Comparison of ENCODE assay signal across 2 cellular contexts in genomic region chr19:5314012-5314906, GRCh38.
A peak's percentile ranks its signal among the peaks of the same experiment; 100 is the strongest.
TF ChIP-seq lines count a peak whose summit lies in the region.

No MANE protein-coding gene starts in this region.

TF ChIP-seq in IMR-90, 13 proteins besides CTCF, POLR2A, EP300 and RAD21:
- TF ChIP-seq BHLHE40 (IDR thresholded peaks at IDR 0.05; ENCODE audit: low read depth, low read length), result no peak
- TF ChIP-seq RCOR1 (IDR thresholded peaks at IDR 0.05; ENCODE audit: insufficient replicate concordance, low read length), result no peak
- TF ChIP-seq, protein P1, sequence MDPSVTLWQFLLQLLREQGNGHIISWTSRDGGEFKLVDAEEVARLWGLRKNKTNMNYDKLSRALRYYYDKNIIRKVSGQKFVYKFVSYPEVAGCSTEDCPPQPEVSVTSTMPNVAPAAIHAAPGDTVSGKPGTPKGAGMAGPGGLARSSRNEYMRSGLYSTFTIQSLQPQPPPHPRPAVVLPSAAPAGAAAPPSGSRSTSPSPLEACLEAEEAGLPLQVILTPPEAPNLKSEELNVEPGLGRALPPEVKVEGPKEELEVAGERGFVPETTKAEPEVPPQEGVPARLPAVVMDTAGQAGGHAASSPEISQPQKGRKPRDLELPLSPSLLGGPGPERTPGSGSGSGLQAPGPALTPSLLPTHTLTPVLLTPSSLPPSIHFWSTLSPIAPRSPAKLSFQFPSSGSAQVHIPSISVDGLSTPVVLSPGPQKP (IDR thresholded peaks at IDR 0.05; ENCODE audit: borderline replicate concordance, low read depth, low read length), result no peak
- TF ChIP-seq FOS (IDR thresholded peaks at IDR 0.05; ENCODE audit: low read depth, low read length), result no peak
- no peak for TF ChIP-seq RFX5 (IDR thresholded peaks at IDR 0.05; ENCODE audit: low read depth, low read length)
- TF ChIP-seq, protein P2, sequence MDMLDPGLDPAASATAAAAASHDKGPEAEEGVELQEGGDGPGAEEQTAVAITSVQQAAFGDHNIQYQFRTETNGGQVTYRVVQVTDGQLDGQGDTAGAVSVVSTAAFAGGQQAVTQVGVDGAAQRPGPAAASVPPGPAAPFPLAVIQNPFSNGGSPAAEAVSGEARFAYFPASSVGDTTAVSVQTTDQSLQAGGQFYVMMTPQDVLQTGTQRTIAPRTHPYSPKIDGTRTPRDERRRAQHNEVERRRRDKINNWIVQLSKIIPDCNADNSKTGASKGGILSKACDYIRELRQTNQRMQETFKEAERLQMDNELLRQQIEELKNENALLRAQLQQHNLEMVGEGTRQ (IDR thresholded peaks at IDR 0.05; ENCODE audit: low read depth, low read length), result no peak
- no peak for TF ChIP-seq SMC3 (IDR thresholded peaks at IDR 0.05; ENCODE audit: low read depth, low read length)
- no peak for TF ChIP-seq MAZ (IDR thresholded peaks at IDR 0.05; ENCODE audit: borderline replicate concordance, low read depth, low read length)
- no peak for TF ChIP-seq CEBPB (IDR thresholded peaks at IDR 0.05; ENCODE audit: low read depth, low read length)
- TF ChIP-seq CHD1 (IDR thresholded peaks at IDR 0.05; ENCODE audit: low read depth, low read length), result no peak
- no peak for TF ChIP-seq MAFK (IDR thresholded peaks at IDR 0.05; ENCODE audit: low read depth, low read length)
- TF ChIP-seq MXI1 (IDR thresholded peaks at IDR 0.05; ENCODE audit: borderline replicate concordance, low read depth, low read length), result no peak
- TF ChIP-seq NFE2L2 (IDR thresholded peaks at IDR 0.05; ENCODE audit: low read depth, low read length), result no peak

TF ChIP-seq in K562, 482 proteins besides CTCF, POLR2A, EP300 and RAD21:
- TF ChIP-seq RCOR1 (IDR thresholded peaks at IDR 0.05; ENCODE audit: borderline replicate concordance in 1 of 2, low read depth in 2 of 2, low read length in 2 of 2) (peak in 1 of 2 experiments; percentile 7; a peak in 1 of 4 replicates), FOSL1 (tag; conservative IDR thresholded peaks at IDR 0.05) (peak; percentile 37; the same call in 1 of the 2 replicates), MAFK (IDR thresholded peaks at IDR 0.05; ENCODE audit: low read length) (peak; percentile 44; the same call in 1 of the 2 replicates), HNRNPLL (IDR thresholded peaks at IDR 0.05; ENCODE audit: low read depth, low read length, poor library complexity, severe bottlenecking) (no peak), JUND (IDR thresholded peaks at IDR 0.05; ENCODE audit: borderline replicate concordance, low read depth, low read length) (peak; percentile 63), JUND (tag; IDR thresholded peaks at IDR 0.05; ENCODE audit: borderline replicate concordance, low read depth, low read length) (no peak; the same call in 2 of the 3 replicates), KDM1A (IDR thresholded peaks at IDR 0.05) (peak; percentile 80 to 87; a peak in 3 of 4 replicates), JUN (IDR thresholded peaks at IDR 0.05; ENCODE audit: borderline replicate concordance, low read depth, low read length) (peak; percentile 55; the same call in 1 of the 2 replicates), JUN (CRISPR knock-in tag; IDR thresholded peaks at IDR 0.05; ENCODE audit: borderline replicate concordance) (no peak), NR2C1 (IDR thresholded peaks at IDR 0.05) (0 out of 2 replicates have a peak, but pooled peaks have one; percentile 37), NR2C1 (tag; IDR thresholded peaks at IDR 0.05) (peak; percentile 49), BACH1 (tag; IDR thresholded peaks at IDR 0.05) (no peak), ZNF121 (CRISPR knock-in tag; conservative IDR thresholded peaks at IDR 0.05) (peak; percentile 92), RBM25 (IDR thresholded peaks at IDR 0.05; ENCODE audit: low read depth, low read length, severe bottlenecking) (peak; percentile 37), EP400 (IDR thresholded peaks at IDR 0.05) (no peak), FOXJ2 (tag; IDR thresholded peaks at IDR 0.05) (no peak)
- TF ChIP-seq, protein P3, sequence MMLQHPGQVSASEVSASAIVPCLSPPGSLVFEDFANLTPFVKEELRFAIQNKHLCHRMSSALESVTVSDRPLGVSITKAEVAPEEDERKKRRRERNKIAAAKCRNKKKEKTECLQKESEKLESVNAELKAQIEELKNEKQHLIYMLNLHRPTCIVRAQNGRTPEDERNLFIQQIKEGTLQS (IDR thresholded peaks at IDR 0.05), result peak; percentile 50
- TF ChIP-seq, protein P3 (CRISPR knock-in tag; conservative IDR thresholded peaks at IDR 0.05), result no peak
TF ChIP-seq in K562: peak in this region for 10.
